In the genomic region with DNA sequence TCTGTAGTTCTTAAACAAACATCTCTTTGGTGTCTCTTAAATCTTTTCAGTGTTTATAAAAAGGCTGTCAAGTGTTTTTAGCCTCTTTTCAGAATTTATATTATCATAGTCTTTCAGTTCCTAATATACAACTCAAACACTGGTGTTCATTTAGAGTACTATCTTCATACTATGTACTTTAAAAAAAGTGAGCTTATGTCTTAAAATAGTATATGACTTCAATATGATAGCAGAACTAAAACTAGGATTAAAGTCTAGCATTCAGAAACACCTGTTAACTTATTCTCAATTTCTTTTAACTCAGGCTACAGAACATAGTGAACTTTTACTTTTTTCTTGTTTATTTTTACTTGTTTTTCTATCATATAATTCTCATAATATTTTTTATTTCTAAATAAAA, we compare ENCODE assay signal across 10 cellular contexts. TPM values are rescaled to one million over a fixed set of nuclear protein-coding genes. Genes with fewer than 3 reads are reported as not detected.
DNase-seq lines count a peak whose midpoint lies in the region; ATAC-seq lines count a peak whose summit lies in the region.
"Had no signal": no experiment of that assay in that cellular context is flagged by ENCODE, and none has a peak within 500 bp of the region (broad histone marks: within the 10 kb centered on the region; RNA-seq: fewer than 3 reads in every experiment).

No MANE protein-coding gene starts in this region.

- no peaks in the 10 kb centered on the region for H3K27me3 ChIP-seq in skeletal muscle tissue (ENCODE audit: control insufficient read depth in 3 of 3, insufficient read depth in 3 of 3, low read length in 3 of 3)

- DNase-seq in stimulated activated CD4-positive, alpha-beta T cell treated with anti-CD3 and anti-CD28 coated beads, Interleukin-4, amount 100 ng/mL, for 1 hour: no peak
- no peak for DNase-seq in DMS53 treated with DMSO at 0.1 percent for 48 hours (lab: John Stamatoyannopoulos, UW; ENCODE audit: unreplicated experiment)
- DNase-seq in NK-92 treated with Interleukin-12 subunit alpha and Interleukin-12 subunit beta, amount 100 ng/mL, for 24 hours (lab: John Stamatoyannopoulos, UW): no peak
- DNase-seq: DMS 273 treated with DMSO at 0.1 percent for 48 hours, NCI-H524 treated with DMSO at 0.1 percent for 48 hours had no signal

- no peaks in the 10 kb centered on the region for H3K4me1 ChIP-seq in skeletal muscle tissue (ENCODE audit: control insufficient read depth in 3 of 3, insufficient read depth in 3 of 3, low read length in 3 of 3)

- no peak overlapping the region for H3K9ac ChIP-seq in skeletal muscle tissue (ENCODE audit: low read depth in 1 of 3, low read length in 3 of 3)

- ATAC-seq in GM19025 (IDR thresholded peaks at IDR 0.05; ENCODE audit: low read depth, unreplicated experiment) (peak; percentile 94), GM21825 (IDR thresholded peaks at IDR 0.05; ENCODE audit: unreplicated experiment) (peak; percentile 97), HG03280 (IDR thresholded peaks at IDR 0.05; ENCODE audit: unreplicated experiment) (peak; percentile 99)

- peak overlapping the region; percentile 25 for H3K27ac ChIP-seq in skeletal muscle tissue (ENCODE audit: low read depth, low read length)
- H3K27ac ChIP-seq: epithelial cell of prostate had no signal

- no peaks in the 10 kb centered on the region for H3K36me3 ChIP-seq in skeletal muscle tissue (ENCODE audit: control insufficient read depth in 3 of 3, insufficient read depth in 3 of 3, low read length in 3 of 3)

- H3K9me3 ChIP-seq in skeletal muscle tissue (ENCODE audit: control insufficient read depth in 3 of 3, low read length in 3 of 3): no peaks in the 10 kb centered on the region

- no peak overlapping the region for H3K4me3 ChIP-seq in skeletal muscle tissue (ENCODE audit: low read length in 3 of 3)

RNA-seq across cellular contexts. Expression of a gene that starts 14.7 kb away (rescaled TPM):
- 4.2 TPM for total RNA-seq in skeletal muscle tissue
